1 cellular context compared by ENCODE assay signal in the genomic region with DNA sequence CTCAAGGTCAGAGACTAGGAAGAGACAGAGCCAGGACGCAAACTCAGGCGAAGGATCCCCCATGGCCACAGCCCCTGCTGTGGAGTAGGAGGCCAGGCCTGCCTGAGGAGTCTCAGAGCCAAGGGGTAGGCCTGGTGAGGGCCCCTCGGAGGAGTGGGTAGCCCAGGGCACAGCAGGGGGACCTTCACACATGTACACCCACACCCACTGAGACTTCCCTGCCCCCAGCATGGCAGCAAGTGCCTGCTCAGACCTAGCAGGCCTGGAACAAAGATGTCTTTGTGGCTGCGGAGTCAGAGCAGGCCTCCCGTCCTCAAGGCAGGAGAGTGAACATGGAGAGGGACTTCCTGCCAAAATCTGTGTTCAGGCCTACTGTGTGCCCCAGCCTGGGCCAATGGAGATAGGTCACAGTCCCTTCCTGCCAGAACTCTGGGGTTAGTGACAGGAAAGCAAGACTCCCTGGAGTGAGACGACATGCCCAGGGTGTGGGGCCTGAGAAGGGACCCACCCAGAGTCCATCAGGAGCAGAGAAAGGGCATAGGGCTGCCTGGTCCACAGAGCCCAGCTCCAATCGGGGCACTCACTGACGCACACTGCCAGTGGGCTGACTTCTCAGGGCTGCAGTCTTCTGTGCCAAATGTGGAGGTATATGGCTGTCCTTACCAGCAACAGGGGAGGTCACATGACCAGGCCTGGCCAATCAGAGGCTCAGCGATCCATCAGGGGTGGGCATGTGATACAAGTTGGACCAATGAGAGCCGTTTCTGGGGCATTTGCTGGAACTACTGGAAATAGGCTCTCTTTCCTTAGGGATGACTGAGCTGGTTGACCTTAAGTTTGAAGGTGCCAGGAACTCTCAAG.
TF ChIP-seq lines count a peak whose summit lies in the region.

No MANE protein-coding gene starts in this region.

TF ChIP-seq in HEK293, 187 proteins besides CTCF, POLR2A, EP300 and RAD21 (continued from another document):
- TF ChIP-seq, protein P1, sequence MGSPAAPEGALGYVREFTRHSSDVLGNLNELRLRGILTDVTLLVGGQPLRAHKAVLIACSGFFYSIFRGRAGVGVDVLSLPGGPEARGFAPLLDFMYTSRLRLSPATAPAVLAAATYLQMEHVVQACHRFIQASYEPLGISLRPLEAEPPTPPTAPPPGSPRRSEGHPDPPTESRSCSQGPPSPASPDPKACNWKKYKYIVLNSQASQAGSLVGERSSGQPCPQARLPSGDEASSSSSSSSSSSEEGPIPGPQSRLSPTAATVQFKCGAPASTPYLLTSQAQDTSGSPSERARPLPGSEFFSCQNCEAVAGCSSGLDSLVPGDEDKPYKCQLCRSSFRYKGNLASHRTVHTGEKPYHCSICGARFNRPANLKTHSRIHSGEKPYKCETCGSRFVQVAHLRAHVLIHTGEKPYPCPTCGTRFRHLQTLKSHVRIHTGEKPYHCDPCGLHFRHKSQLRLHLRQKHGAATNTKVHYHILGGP (tag by site-specific recombination; IDR thresholded peaks at IDR 0.05) = no peak
- TF ChIP-seq BCL11A (tag by site-specific recombination; IDR thresholded peaks at IDR 0.05; ENCODE audit: low read depth) (no peak), ZNF670 (tag by site-specific recombination; IDR thresholded peaks at IDR 0.05; ENCODE audit: low read depth) (no peak), ZSCAN23 (tag by site-specific recombination; IDR thresholded peaks at IDR 0.05) (no peak), ZNF146 (tag by site-specific recombination; IDR thresholded peaks at IDR 0.05) (no peak), SP3 (tag by site-specific recombination; IDR thresholded peaks at IDR 0.05) (no peak), ZNF211 (tag by site-specific recombination; IDR thresholded peaks at IDR 0.05; ENCODE audit: low read depth) (no peak), ZNF843 (tag by site-specific recombination; IDR thresholded peaks at IDR 0.05) (no peak), ZSCAN30 (tag by site-specific recombination; IDR thresholded peaks at IDR 0.05) (no peak), ZNF654 (tag by site-specific recombination; IDR thresholded peaks at IDR 0.05; ENCODE audit: low read depth) (no peak), ZNF433 (tag by site-specific recombination; IDR thresholded peaks at IDR 0.05; ENCODE audit: low read depth) (no peak), ZNF157 (tag by site-specific recombination; IDR thresholded peaks at IDR 0.05) (peak; percentile 84), KLF7 (tag by site-specific recombination; IDR thresholded peaks at IDR 0.05; ENCODE audit: borderline replicate concordance) (no peak), TRIM28 (IDR thresholded peaks at IDR 0.05; ENCODE audit: borderline replicate concordance, low read length) (no peak), ZNF248 (tag by site-specific recombination; IDR thresholded peaks at IDR 0.05) (no peak), ZBTB8A (tag by site-specific recombination; IDR thresholded peaks at IDR 0.05) (no peak), ZNF776 (tag by site-specific recombination; IDR thresholded peaks at IDR 0.05; ENCODE audit: borderline replicate concordance) (no peak), ZNF837 (tag by site-specific recombination; IDR thresholded peaks at IDR 0.05) (no peak), EGR2 (tag by site-specific recombination; IDR thresholded peaks at IDR 0.05; ENCODE audit: low read depth) (peak; percentile 42; the same call in 1 of the 2 replicates), GLIS2 (tag by site-specific recombination; IDR thresholded peaks at IDR 0.05) (peak; percentile 27; the same call in 1 of the 2 replicates), ZNF221 (tag by site-specific recombination; IDR thresholded peaks at IDR 0.05; ENCODE audit: borderline replicate concordance) (no peak), ZNF391 (tag by site-specific recombination; IDR thresholded peaks at IDR 0.05; ENCODE audit: borderline replicate concordance, low read depth) (no peak), TCF7L2 (IDR thresholded peaks at IDR 0.05; ENCODE audit: borderline replicate concordance, low read depth, low read length) (no peak), ZNF521 (tag by site-specific recombination; IDR thresholded peaks at IDR 0.05) (no peak), ZFHX2 (tag by site-specific recombination; conservative IDR thresholded peaks at IDR 0.05) (peak; percentile 77), KLF10 (tag by site-specific recombination; IDR thresholded peaks at IDR 0.05) (no peak)
- TF ChIP-seq, protein P2, sequence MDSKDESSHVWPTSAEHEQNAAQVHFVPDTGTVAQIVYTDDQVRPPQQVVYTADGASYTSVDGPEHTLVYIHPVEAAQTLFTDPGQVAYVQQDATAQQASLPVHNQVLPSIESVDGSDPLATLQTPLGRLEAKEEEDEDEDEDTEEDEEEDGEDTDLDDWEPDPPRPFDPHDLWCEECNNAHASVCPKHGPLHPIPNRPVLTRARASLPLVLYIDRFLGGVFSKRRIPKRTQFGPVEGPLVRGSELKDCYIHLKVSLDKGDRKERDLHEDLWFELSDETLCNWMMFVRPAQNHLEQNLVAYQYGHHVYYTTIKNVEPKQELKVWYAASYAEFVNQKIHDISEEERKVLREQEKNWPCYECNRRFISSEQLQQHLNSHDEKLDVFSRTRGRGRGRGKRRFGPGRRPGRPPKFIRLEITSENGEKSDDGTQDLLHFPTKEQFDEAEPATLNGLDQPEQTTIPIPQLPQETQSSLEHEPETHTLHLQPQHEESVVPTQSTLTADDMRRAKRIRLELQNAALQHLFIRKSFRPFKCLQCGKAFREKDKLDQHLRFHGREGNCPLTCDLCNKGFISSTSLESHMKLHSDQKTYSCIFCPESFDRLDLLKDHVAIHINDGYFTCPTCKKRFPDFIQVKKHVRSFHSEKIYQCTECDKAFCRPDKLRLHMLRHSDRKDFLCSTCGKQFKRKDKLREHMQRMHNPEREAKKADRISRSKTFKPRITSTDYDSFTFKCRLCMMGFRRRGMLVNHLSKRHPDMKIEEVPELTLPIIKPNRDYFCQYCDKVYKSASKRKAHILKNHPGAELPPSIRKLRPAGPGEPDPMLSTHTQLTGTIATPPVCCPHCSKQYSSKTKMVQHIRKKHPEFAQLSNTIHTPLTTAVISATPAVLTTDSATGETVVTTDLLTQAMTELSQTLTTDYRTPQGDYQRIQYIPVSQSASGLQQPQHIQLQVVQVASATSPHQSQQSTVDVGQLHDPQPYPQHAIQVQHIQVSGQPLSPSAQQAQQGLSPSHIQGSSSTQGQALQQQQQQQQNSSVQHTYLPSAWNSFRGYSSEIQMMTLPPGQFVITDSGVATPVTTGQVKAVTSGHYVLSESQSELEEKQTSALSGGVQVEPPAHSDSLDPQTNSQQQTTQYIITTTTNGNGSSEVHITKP (tag by site-specific recombination; IDR thresholded peaks at IDR 0.05) = no peak
- TF ChIP-seq, protein P3, sequence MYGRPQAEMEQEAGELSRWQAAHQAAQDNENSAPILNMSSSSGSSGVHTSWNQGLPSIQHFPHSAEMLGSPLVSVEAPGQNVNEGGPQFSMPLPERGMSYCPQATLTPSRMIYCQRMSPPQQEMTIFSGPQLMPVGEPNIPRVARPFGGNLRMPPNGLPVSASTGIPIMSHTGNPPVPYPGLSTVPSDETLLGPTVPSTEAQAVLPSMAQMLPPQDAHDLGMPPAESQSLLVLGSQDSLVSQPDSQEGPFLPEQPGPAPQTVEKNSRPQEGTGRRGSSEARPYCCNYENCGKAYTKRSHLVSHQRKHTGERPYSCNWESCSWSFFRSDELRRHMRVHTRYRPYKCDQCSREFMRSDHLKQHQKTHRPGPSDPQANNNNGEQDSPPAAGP (tag by site-specific recombination; IDR thresholded peaks at IDR 0.05) = no peak
- TF ChIP-seq, protein P4, sequence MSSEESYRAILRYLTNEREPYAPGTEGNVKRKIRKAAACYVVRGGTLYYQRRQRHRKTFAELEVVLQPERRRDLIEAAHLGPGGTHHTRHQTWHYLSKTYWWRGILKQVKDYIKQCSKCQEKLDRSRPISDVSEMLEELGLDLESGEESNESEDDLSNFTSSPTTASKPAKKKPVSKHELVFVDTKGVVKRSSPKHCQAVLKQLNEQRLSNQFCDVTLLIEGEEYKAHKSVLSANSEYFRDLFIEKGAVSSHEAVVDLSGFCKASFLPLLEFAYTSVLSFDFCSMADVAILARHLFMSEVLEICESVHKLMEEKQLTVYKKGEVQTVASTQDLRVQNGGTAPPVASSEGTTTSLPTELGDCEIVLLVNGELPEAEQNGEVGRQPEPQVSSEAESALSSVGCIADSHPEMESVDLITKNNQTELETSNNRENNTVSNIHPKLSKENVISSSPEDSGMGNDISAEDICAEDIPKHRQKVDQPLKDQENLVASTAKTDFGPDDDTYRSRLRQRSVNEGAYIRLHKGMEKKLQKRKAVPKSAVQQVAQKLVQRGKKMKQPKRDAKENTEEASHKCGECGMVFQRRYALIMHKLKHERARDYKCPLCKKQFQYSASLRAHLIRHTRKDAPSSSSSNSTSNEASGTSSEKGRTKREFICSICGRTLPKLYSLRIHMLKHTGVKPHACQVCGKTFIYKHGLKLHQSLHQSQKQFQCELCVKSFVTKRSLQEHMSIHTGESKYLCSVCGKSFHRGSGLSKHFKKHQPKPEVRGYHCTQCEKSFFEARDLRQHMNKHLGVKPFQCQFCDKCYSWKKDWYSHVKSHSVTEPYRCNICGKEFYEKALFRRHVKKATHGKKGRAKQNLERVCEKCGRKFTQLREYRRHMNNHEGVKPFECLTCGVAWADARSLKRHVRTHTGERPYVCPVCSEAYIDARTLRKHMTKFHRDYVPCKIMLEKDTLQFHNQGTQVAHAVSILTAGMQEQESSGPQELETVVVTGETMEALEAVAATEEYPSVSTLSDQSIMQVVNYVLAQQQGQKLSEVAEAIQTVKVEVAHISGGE (tag by site-specific recombination; conservative IDR thresholded peaks at IDR 0.05; ENCODE audit: low read depth) = no peak
